In the genomic region with DNA sequence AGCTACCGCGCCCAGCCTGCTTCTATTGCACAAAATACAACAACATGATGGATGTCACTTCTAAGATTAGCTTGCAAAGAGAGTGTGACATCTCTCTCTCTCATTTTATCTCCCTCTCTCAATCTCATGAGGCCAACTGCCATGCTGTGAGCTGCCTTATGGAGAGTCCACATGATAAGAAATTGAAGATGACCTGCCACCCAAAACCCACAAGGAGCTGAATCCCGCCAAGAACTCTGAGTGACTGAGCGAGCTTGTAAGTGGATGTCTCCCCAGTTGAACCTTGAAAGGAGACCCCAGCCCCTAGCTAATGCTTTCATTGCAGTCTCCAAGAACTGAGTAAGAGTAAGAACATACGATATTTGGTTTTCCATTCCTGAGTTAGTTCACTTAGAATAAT, we compare ENCODE assay signal across 6 cellular contexts.
"Had no signal": no experiment of that assay in that cellular context is flagged by ENCODE, and none has a peak within 500 bp of the region (broad histone marks: within the 10 kb centered on the region; RNA-seq: fewer than 3 reads in every experiment).

No MANE protein-coding gene starts in this region.

- H3K27me3 Mint-ChIP-seq: IgD-negative memory B cell had no signal

- H3K4me3 ChIP-seq: K562 had no signal

- H3K4me1 Mint-ChIP-seq: IgD-negative memory B cell had no signal

- H3K36me3 Mint-ChIP-seq: IgD-negative memory B cell had no signal

- H3K4me3 Mint-ChIP-seq: IgD-negative memory B cell had no signal

- DNase-seq: IMR-90, KBM-7, KG1 had no signal

- H3K27ac Mint-ChIP-seq: IgD-negative memory B cell had no signal

- H3K27ac ChIP-seq: HL-60 had no signal
